21 cellular contexts compared by ENCODE assay signal in genomic region chr21:41745971-41746743, GRCh38. TPM values are rescaled to one million over a fixed set of nuclear protein-coding genes. Genes with fewer than 3 reads are reported as not detected.
"Had no signal": no experiment of that assay in that cellular context is flagged by ENCODE, and none has a peak within 500 bp of the region (broad histone marks: within the 10 kb centered on the region; RNA-seq: fewer than 3 reads in every experiment).

No MANE protein-coding gene starts in this region.

- H3K4me2 ChIP-seq: hepatocyte had no signal

- H3K36me3 ChIP-seq: breast epithelium, gastroesophageal sphincter, tibial nerve had no signal

- H3K4me1 ChIP-seq: ascending aorta, gastroesophageal sphincter, tibial nerve had no signal

- ATAC-seq: activated CD8-positive, alpha-beta memory T cell treated with anti-CD3 and anti-CD28 coated beads, Interleukin-2, amount 10 ng/mL, durations not matched to agents 7 days and 5 days; gastroesophageal sphincter; natural killer cell had no signal

- H2AFZ ChIP-seq: hepatocyte had no signal

- H3K27me3 ChIP-seq: ascending aorta, breast epithelium, hepatocyte, tibial nerve, vagina had no signal

- DNase-seq: activated CD4-positive, alpha-beta memory T cell treated with anti-CD3 and anti-CD28 coated beads for 36 hours; activated CD8-positive, alpha-beta memory T cell treated with anti-CD3 and anti-CD28 coated beads, Interleukin-2, amount 10 ng/mL, durations not matched to agents 7 days and 5 days; activated naive CD4-positive, alpha-beta T cell treated with anti-CD3 and anti-CD28 coated beads for 36 hours; activated T-cell treated with anti-CD3 and anti-CD28 coated beads, Interleukin-2, amount 50 U/mL, for 1 hour; cerebellar nuclear complex; effector memory CD4-positive, alpha-beta T cell; mesendoderm; natural killer cell; nucleus accumbens; retina; stimulated activated CD4-positive, alpha-beta T cell treated with anti-CD3 and anti-CD28 coated beads, Interleukin-2, amount 100 ng/mL, for 48 hours; stimulated activated naive CD4-positive, alpha-beta T cell treated with Interleukin-2 at 50 U/mL for 16 hours; substantia nigra; T1000 had no signal

- H3K9me3 ChIP-seq: ascending aorta, breast epithelium, gastroesophageal sphincter, tibial nerve, vagina had no signal

- H3K4me3 ChIP-seq: ascending aorta, breast epithelium, gastroesophageal sphincter, hepatocyte, tibial nerve, vagina had no signal

- H3K27ac ChIP-seq: ascending aorta, breast epithelium, gastroesophageal sphincter, hepatocyte, tibial nerve, vagina had no signal

RNA-seq across cellular contexts. Expression of gene RIPK4, which starts 20.7 kb away (rescaled TPM):
- total RNA-seq: activated CD8-positive, alpha-beta memory T cell treated with anti-CD3 and anti-CD28 coated beads, Interleukin-2, amount 10 ng/mL, durations not matched to agents 7 days and 5 days; activated T-helper 2 cell treated with anti-CD3 and anti-CD28 coated beads, Interferon-gamma antibody, Interleukin-2, Interleukin-4, amounts not matched to agents 10 μg/mL and 5 μg/mL and 100 μg/mL, durations not matched to agents 14 hours and 24 hours and 36 hours had no signal
